In the genomic region with DNA sequence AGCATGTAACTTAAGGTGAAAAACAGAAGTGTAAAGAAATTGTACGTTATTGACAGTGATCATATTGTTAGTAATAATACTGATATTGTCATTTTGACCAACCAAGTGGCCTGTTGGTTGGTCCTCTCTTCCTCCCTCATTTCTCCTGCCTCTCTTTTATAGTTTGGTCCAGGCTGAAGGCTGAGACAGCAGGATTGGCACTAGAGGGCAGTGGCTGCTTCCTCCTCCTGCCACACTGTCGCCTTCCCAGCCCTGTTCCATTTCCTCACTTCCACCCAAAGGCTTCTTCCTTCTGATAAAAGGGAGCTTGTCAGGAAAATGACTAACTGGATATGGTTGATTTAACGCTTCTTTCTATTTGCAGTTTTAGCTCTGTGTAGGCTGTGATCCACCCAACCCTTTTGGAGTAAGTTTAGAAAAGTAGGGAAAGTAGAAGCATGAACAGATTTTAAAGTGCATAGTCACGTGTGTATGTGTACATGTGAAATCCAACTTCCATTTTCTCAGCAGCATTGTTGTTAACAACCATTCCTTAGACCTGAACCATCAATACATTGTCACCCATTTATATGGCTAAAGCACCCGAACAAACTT, we compare ENCODE assay signal across 10 cellular contexts. TPM values are rescaled to one million over a fixed set of nuclear protein-coding genes. Genes with fewer than 3 reads are reported as not detected.
DNase-seq lines count a peak whose midpoint lies in the region; ATAC-seq, FAIRE-seq and TF ChIP-seq lines count a peak whose summit lies in the region.
"Had no signal": no experiment of that assay in that cellular context is flagged by ENCODE, and none has a peak within 500 bp of the region (broad histone marks: within the 10 kb centered on the region; RNA-seq: fewer than 3 reads in every experiment).

No MANE protein-coding gene starts in this region.

- FAIRE-seq in bronchial epithelial cell (lab: Jason Lieb, UNC): no peak

- intact Hi-C loops in left lung (cut with DNase I): no loop called here

- no peaks in the 10 kb centered on the region for H3K9me3 ChIP-seq in left lung
- H3K9me3 ChIP-seq: body of pancreas, HAP-1 had no signal

- ATAC-seq in left lung: peak; percentile 83
- ATAC-seq in GM18868 (IDR thresholded peaks at IDR 0.05; ENCODE audit: unreplicated experiment): no peak
- ATAC-seq in HG03460 (IDR thresholded peaks at IDR 0.05; ENCODE audit: unreplicated experiment): no peak
- ATAC-seq: body of pancreas had no signal

- H3K27me3 ChIP-seq in bronchial epithelial cell (ENCODE audit: control insufficient read depth, insufficient read depth, low read length): no peaks in the 10 kb centered on the region
- H3K27me3 ChIP-seq in left lung: no peaks in the 10 kb centered on the region
- H3K27me3 ChIP-seq: body of pancreas had no signal

- no peak overlapping the region for H3K27ac ChIP-seq in left lung
- H3K27ac ChIP-seq: body of pancreas had no signal

- H3K4me1 ChIP-seq in left lung: peaks cover 0 to 18% of the 10 kb centered on the region in 2 donors
- H3K4me1 ChIP-seq: body of pancreas had no signal

- H3K36me3 ChIP-seq in bronchial epithelial cell (ENCODE audit: control insufficient read depth, insufficient read depth, low read length): peaks cover 4% of the 10 kb centered on the region
- H3K36me3 ChIP-seq in left lung: peaks cover 0 to 23% of the 10 kb centered on the region in 2 donors

- DNase-seq in COR-L47 (lab: John Stamatoyannopoulos, UW) (peak; percentile 9), LNCaP clone FGC (ENCODE audit: low read depth) (no peak), bronchial epithelial cell (ENCODE audit: low read depth) (peak; percentile 39), left lung (no peak), NOMO-1 treated with DMSO at 0.1 percent for 48 hours (lab: John Stamatoyannopoulos, UW; ENCODE audit: unreplicated experiment) (no peak)
- DNase-seq in stimulated activated CD4-positive, alpha-beta T cell treated with anti-CD3 and anti-CD28 coated beads, Interleukin-1b, Interleukin-23, amount 100 ng/mL, for 48 hours: no peak

- TF ChIP-seq CTCF in LNCaP clone FGC (IDR thresholded peaks at IDR 0.05; ENCODE audit: control insufficient read depth, extremely low read depth, insufficient read depth): peak; percentile 59
- peak; percentile 69 for TF ChIP-seq CTCF in bronchial epithelial cell (IDR thresholded peaks at IDR 0.05; ENCODE audit: insufficient read depth, low read length, severe bottlenecking)
- peak; percentile 26 to 27 for TF ChIP-seq CTCF in left lung (IDR thresholded peaks at IDR 0.05)

- no peak overlapping the region for H3K4me3 ChIP-seq in LNCaP clone FGC (ENCODE audit: low read depth, low read length)
- H3K4me3 ChIP-seq in bronchial epithelial cell (ENCODE audit: low read depth, low read length): no peak overlapping the region
- no peak overlapping the region for H3K4me3 ChIP-seq in left lung
- H3K4me3 ChIP-seq: body of pancreas, HAP-1 had no signal

RNA-seq across cellular contexts. Expression of gene PTCD2, which starts 35.6 kb away (rescaled TPM):
- 3.4 and 3.6 TPM in 2 replicates for total RNA-seq in bronchial epithelial cell
- total RNA-seq in left lung: 1 to 10 TPM; 7.6 to 7.9 TPM

RNA-seq across cellular contexts. Expression of gene MRPS27, which starts 35.8 kb away (rescaled TPM):
- total RNA-seq in bronchial epithelial cell (32.8 and 53.4 TPM in 2 replicates), left lung (10 to 100 TPM; 44.1 to 46.2 TPM)

Comparison
In these comparisons a context has a peak if more than half of its experiments do, and no peak if none do; other contexts are left out.
1. DNase-seq: peak in COR-L47 (single experiment) and bronchial epithelial cell (single experiment); none in LNCaP clone FGC (single experiment), left lung (0 of 2), stimulated activated CD4-positive, alpha-beta T cell treated with anti-CD3 and anti-CD28 coated beads, Interleukin-1b, Interleukin-23, amount 100 ng/mL, for 48 hours (single experiment) and NOMO-1 treated with DMSO at 0.1 percent for 48 hours (single experiment).
2. Peak in every context shown above with its lines, with median percentiles within 50 percentile points of each other: CTCF ChIP-seq.